In genomic region chr2:183927367-183928355, GRCh38 we compare ENCODE assay signal across 22 cellular contexts.
DNase-seq lines count a peak whose midpoint lies in the region; ATAC-seq and TF ChIP-seq lines count a peak whose summit lies in the region.
"Had no signal": no experiment of that assay in that cellular context is flagged by ENCODE, and none has a peak within 500 bp of the region (broad histone marks: within the 10 kb centered on the region; RNA-seq: fewer than 3 reads in every experiment).

No MANE protein-coding gene starts in this region.

- 89 to 92% methylated on average over 4 of the region's 4 CpGs for WGBS in body of pancreas, 2 donors
- WGBS in hepatocyte (ENCODE audit: low lambda C conversion rate, missing lambda C conversion rate), result 88% methylated on average over 4 of the region's 4 CpGs
- 73 to 76% methylated on average over 4 of the region's 4 CpGs for WGBS in esophagus squamous epithelium, 2 donors

- H3K27ac ChIP-seq in right atrium auricular region (no peak overlapping the region), body of pancreas (peak overlapping the region in 1 of 4 donors; percentile 1), hepatocyte (peak overlapping the region; percentile 25), esophagus squamous epithelium (peak overlapping the region in 1 of 4 donors; percentile 38)
- H3K27ac ChIP-seq: ascending aorta, upper lobe of left lung had no signal

- intact Hi-C loops in Right ventricle myocardium inferior (cut with DNase I) (no loop called here), body of pancreas (cut with DNase I) (no loop called here), esophagus squamous epithelium (cut with DNase I) (no loop called here)

- H3K4me2 ChIP-seq in hepatocyte, result no peak overlapping the region

- no peaks in the 10 kb centered on the region for H3K9me3 ChIP-seq in right atrium auricular region
- H3K9me3 ChIP-seq in body of pancreas, result no peaks in the 10 kb centered on the region
- no peaks in the 10 kb centered on the region for H3K9me3 ChIP-seq in hepatocyte (ENCODE audit: low read depth)
- H3K9me3 ChIP-seq in esophagus squamous epithelium, result no peaks in the 10 kb centered on the region
- H3K9me3 ChIP-seq: ascending aorta, MG63, Peyer's patch, upper lobe of left lung had no signal

- H3K36me3 Mint-ChIP-seq in stimulated activated memory B cell treated with anti-CD40 and anti-IgM and Interleukin-4, amounts not matched to agents 10 μg/mL and 1 μg/mL and 100 μg/mL, for 72 hours, result no peaks in the 10 kb centered on the region
- H3K36me3 Mint-ChIP-seq: activated CD8-positive, alpha-beta memory T cell treated with anti-CD3 and anti-CD28 coated beads, Interleukin-2, amount 10 ng/mL, durations not matched to agents 7 days and 5 days; CD4-positive, CD25-positive, alpha-beta regulatory T cell; stimulated activated naive B cell treated with anti-CD40 and anti-IgM and Interleukin-4, amounts not matched to agents 10 μg/mL and 1 μg/mL and 100 μg/mL, for 72 hours had no signal

- DNase-seq in Right ventricle myocardium inferior (ENCODE audit: missing footprints), result no peak
- DNase-seq in right atrium auricular region (ENCODE audit: low spot score), result no peak
- DNase-seq in body of pancreas, result peak in 1 of 4 donors; percentile 17
- DNase-seq in hepatocyte (ENCODE audit: low spot score), result peak; percentile 36
- no peak for DNase-seq in esophagus squamous epithelium (lab: John Stamatoyannopoulos, UW)
- DNase-seq in dermis blood vessel endothelial cell, result no peak
- DNase-seq: 8988T; activated CD8-positive, alpha-beta memory T cell treated with anti-CD3 and anti-CD28 coated beads, Interleukin-2, amount 10 ng/mL, durations not matched to agents 7 days and 5 days; activated gamma-delta T cell; CD4-positive, CD25-positive, alpha-beta regulatory T cell; DND-41; MG63; NCI-H2029; NCI-H69; nucleus accumbens; Peyer's patch; stimulated activated naive B cell treated with anti-CD40 and anti-IgM and Interleukin-4, amounts not matched to agents 10 μg/mL and 1 μg/mL and 100 μg/mL, for 72 hours; upper lobe of left lung had no signal

- TF ChIP-seq POLR2A in body of pancreas (IDR thresholded peaks at IDR 0.05) (no peak), esophagus squamous epithelium (IDR thresholded peaks at IDR 0.05) (no peak)

- H3K27me3 ChIP-seq in right atrium auricular region (no peaks in the 10 kb centered on the region), body of pancreas (no peaks in the 10 kb centered on the region), hepatocyte (no peaks in the 10 kb centered on the region), esophagus squamous epithelium (no peaks in the 10 kb centered on the region)
- H3K27me3 ChIP-seq: ascending aorta, MG63, Peyer's patch, upper lobe of left lung had no signal

- no peaks in the 10 kb centered on the region for H4K20me1 ChIP-seq in hepatocyte (ENCODE audit: insufficient read depth, poor library complexity, severe bottlenecking)

- H2AFZ ChIP-seq in hepatocyte, result no peak overlapping the region

- H3K36me3 ChIP-seq in right atrium auricular region (no peaks in the 10 kb centered on the region), body of pancreas (replicated peaks in 1 of 2; ENCODE audit: insufficient read depth in 1 of 2, low read depth in 2 of 2) (no peaks in the 10 kb centered on the region), hepatocyte (replicated peaks; ENCODE audit: insufficient read depth, low read depth) (no peaks in the 10 kb centered on the region), esophagus squamous epithelium (no peaks in the 10 kb centered on the region)
- H3K36me3 ChIP-seq: ascending aorta, MG63, Peyer's patch, upper lobe of left lung had no signal

- no peak overlapping the region for H3K27ac Mint-ChIP-seq in stimulated activated memory B cell treated with anti-CD40 and anti-IgM and Interleukin-4, amounts not matched to agents 10 μg/mL and 1 μg/mL and 100 μg/mL, for 72 hours
- H3K27ac Mint-ChIP-seq: activated CD8-positive, alpha-beta memory T cell treated with anti-CD3 and anti-CD28 coated beads, Interleukin-2, amount 10 ng/mL, durations not matched to agents 7 days and 5 days; CD4-positive, CD25-positive, alpha-beta regulatory T cell; stimulated activated naive B cell treated with anti-CD40 and anti-IgM and Interleukin-4, amounts not matched to agents 10 μg/mL and 1 μg/mL and 100 μg/mL, for 72 hours; WTC11 had no signal

- no peaks in the 10 kb centered on the region for H3K27me3 Mint-ChIP-seq in stimulated activated memory B cell treated with anti-CD40 and anti-IgM and Interleukin-4, amounts not matched to agents 10 μg/mL and 1 μg/mL and 100 μg/mL, for 72 hours
- H3K27me3 Mint-ChIP-seq: activated CD8-positive, alpha-beta memory T cell treated with anti-CD3 and anti-CD28 coated beads, Interleukin-2, amount 10 ng/mL, durations not matched to agents 7 days and 5 days; CD4-positive, CD25-positive, alpha-beta regulatory T cell; stimulated activated naive B cell treated with anti-CD40 and anti-IgM and Interleukin-4, amounts not matched to agents 10 μg/mL and 1 μg/mL and 100 μg/mL, for 72 hours had no signal

- ATAC-seq in Right ventricle myocardium inferior (peak; percentile 56), body of pancreas (peak; percentile 38), GM18519 (IDR thresholded peaks at IDR 0.05; ENCODE audit: low FRiP score, unreplicated experiment) (no peak)
- ATAC-seq in stimulated activated memory B cell treated with anti-CD40 and anti-IgM and Interleukin-4, amounts not matched to agents 10 μg/mL and 1 μg/mL and 100 μg/mL, for 72 hours, result peak; percentile 12
- ATAC-seq: activated CD8-positive, alpha-beta memory T cell treated with anti-CD3 and anti-CD28 coated beads, Interleukin-2, amount 10 ng/mL, durations not matched to agents 7 days and 5 days; stimulated activated naive B cell treated with anti-CD40 and anti-IgM and Interleukin-4, amounts not matched to agents 10 μg/mL and 1 μg/mL and 100 μg/mL, for 72 hours; WTC11 had no signal

- peaks cover 6% of the 10 kb centered on the region for H3K9me3 Mint-ChIP-seq in stimulated activated memory B cell treated with anti-CD40 and anti-IgM and Interleukin-4, amounts not matched to agents 10 μg/mL and 1 μg/mL and 100 μg/mL, for 72 hours

- no peak overlapping the region for H3K4me3 ChIP-seq in right atrium auricular region
- no peak overlapping the region for H3K4me3 ChIP-seq in body of pancreas
- H3K4me3 ChIP-seq in hepatocyte, result no peak overlapping the region
- no peak overlapping the region for H3K4me3 ChIP-seq in esophagus squamous epithelium
- H3K4me3 ChIP-seq: ascending aorta, MG63, Peyer's patch, upper lobe of left lung had no signal

- TF ChIP-seq CTCF in right atrium auricular region (IDR thresholded peaks at IDR 0.05), result no peak
- no peak for TF ChIP-seq CTCF in body of pancreas (IDR thresholded peaks at IDR 0.05)
- TF ChIP-seq CTCF in hepatocyte (IDR thresholded peaks at IDR 0.05; ENCODE audit: poor library complexity), result no peak
- no peak for TF ChIP-seq CTCF in esophagus squamous epithelium (IDR thresholded peaks at IDR 0.05)

- H3K79me2 ChIP-seq in hepatocyte, result no peaks in the 10 kb centered on the region

- H3K9me2 ChIP-seq in hepatocyte (replicated peaks; ENCODE audit: insufficient read depth), result no peaks in the 10 kb centered on the region

- H3K4me1 ChIP-seq in right atrium auricular region, result no peaks in the 10 kb centered on the region
- H3K4me1 ChIP-seq in body of pancreas, result no peaks in the 10 kb centered on the region
- no peaks in the 10 kb centered on the region for H3K4me1 ChIP-seq in hepatocyte (ENCODE audit: insufficient read depth)
- H3K4me1 ChIP-seq in esophagus squamous epithelium, result no peaks in the 10 kb centered on the region
- H3K4me1 ChIP-seq: ascending aorta, Peyer's patch, upper lobe of left lung had no signal

- no peak overlapping the region for H3K4me3 Mint-ChIP-seq in stimulated activated memory B cell treated with anti-CD40 and anti-IgM and Interleukin-4, amounts not matched to agents 10 μg/mL and 1 μg/mL and 100 μg/mL, for 72 hours
- H3K4me3 Mint-ChIP-seq: activated CD8-positive, alpha-beta memory T cell treated with anti-CD3 and anti-CD28 coated beads, Interleukin-2, amount 10 ng/mL, durations not matched to agents 7 days and 5 days; CD4-positive, CD25-positive, alpha-beta regulatory T cell; stimulated activated naive B cell treated with anti-CD40 and anti-IgM and Interleukin-4, amounts not matched to agents 10 μg/mL and 1 μg/mL and 100 μg/mL, for 72 hours; WTC11 had no signal

- no peaks in the 10 kb centered on the region for H3K4me1 Mint-ChIP-seq in stimulated activated memory B cell treated with anti-CD40 and anti-IgM and Interleukin-4, amounts not matched to agents 10 μg/mL and 1 μg/mL and 100 μg/mL, for 72 hours
- H3K4me1 Mint-ChIP-seq: activated CD8-positive, alpha-beta memory T cell treated with anti-CD3 and anti-CD28 coated beads, Interleukin-2, amount 10 ng/mL, durations not matched to agents 7 days and 5 days; CD4-positive, CD25-positive, alpha-beta regulatory T cell; stimulated activated naive B cell treated with anti-CD40 and anti-IgM and Interleukin-4, amounts not matched to agents 10 μg/mL and 1 μg/mL and 100 μg/mL, for 72 hours; WTC11 had no signal
